Comparison of ENCODE assay signal across 1 cellular context in genomic region chr11:67482736-67483497, GRCh38.
A peak's percentile ranks its signal among the peaks of the same experiment; 100 is the strongest.
TF ChIP-seq lines count a peak whose summit lies in the region.

TSS of gene AIP (plus strand) at chr11:67483026. CDS start at chr11:67483159, 133 bp downstream.

TF ChIP-seq in HepG2, 621 proteins besides CTCF, POLR2A, EP300 and RAD21 (continued from another document and continues in another):
- peak; percentile 95; the same call in 1 of the 2 replicates for TF ChIP-seq ZBTB4 (CRISPR knock-in tag; IDR thresholded peaks at IDR 0.05; ENCODE audit: borderline replicate concordance)
- peak; percentile 96 for TF ChIP-seq THAP9 (CRISPR knock-in tag; IDR thresholded peaks at IDR 0.05; ENCODE audit: borderline replicate concordance)
- TF ChIP-seq DMAP1 (CRISPR knock-in tag; IDR thresholded peaks at IDR 0.05), result peak; percentile 87
- no peak for TF ChIP-seq ARNT (IDR thresholded peaks at IDR 0.05)
- TF ChIP-seq RARG (CRISPR knock-in tag; IDR thresholded peaks at IDR 0.05; ENCODE audit: low read depth), result no peak
- TF ChIP-seq ZNF83 (CRISPR knock-in tag; IDR thresholded peaks at IDR 0.05; ENCODE audit: borderline replicate concordance), result peak; percentile 39; the same call in 1 of the 2 replicates
- peak; percentile 64; the same call in 1 of the 2 replicates for TF ChIP-seq ZNF281 (CRISPR knock-in tag; IDR thresholded peaks at IDR 0.05; ENCODE audit: borderline replicate concordance)
- no peak for TF ChIP-seq ZNF513 (CRISPR knock-in tag; conservative IDR thresholded peaks at IDR 0.05)
- TF ChIP-seq IKZF5 (CRISPR knock-in tag; IDR thresholded peaks at IDR 0.05), result peak; percentile 97
- TF ChIP-seq NFKB2 (CRISPR knock-in tag; IDR thresholded peaks at IDR 0.05; ENCODE audit: borderline replicate concordance), result peak; percentile 99
- peak; percentile 95; the same call in 1 of the 2 replicates for TF ChIP-seq ZNF558 (CRISPR knock-in tag; IDR thresholded peaks at IDR 0.05; ENCODE audit: borderline replicate concordance)
- TF ChIP-seq RBM22 (optimal IDR thresholded peaks at IDR 0.05; ENCODE audit: low read length), result no peak
- TF ChIP-seq ZNF567 (CRISPR knock-in tag; IDR thresholded peaks at IDR 0.05; ENCODE audit: borderline replicate concordance), result peak; percentile 95; the same call in 1 of the 2 replicates
- TF ChIP-seq RBAK (CRISPR knock-in tag; IDR thresholded peaks at IDR 0.05), result no peak
- TF ChIP-seq ZNF839 (CRISPR knock-in tag; IDR thresholded peaks at IDR 0.05; ENCODE audit: borderline replicate concordance), result 0 out of 2 replicates have a peak, but pooled peaks have one; percentile 93
- peak; percentile 58; the same call in 1 of the 2 replicates for TF ChIP-seq ZBTB25 (CRISPR knock-in tag; IDR thresholded peaks at IDR 0.05)
- peak; percentile 99 for TF ChIP-seq IKZF4 (CRISPR knock-in tag; IDR thresholded peaks at IDR 0.05; ENCODE audit: borderline replicate concordance, low read depth, not compliant biosample characterization)
- no peak for TF ChIP-seq SRF (IDR thresholded peaks at IDR 0.05; ENCODE audit: low read depth, low read length)
- TF ChIP-seq NR1H2 (CRISPR knock-in tag; IDR thresholded peaks at IDR 0.05; ENCODE audit: borderline replicate concordance, low read depth), result peak; percentile 94
- peak; percentile 70 for TF ChIP-seq MLX (CRISPR knock-in tag; IDR thresholded peaks at IDR 0.05)
- no peak for TF ChIP-seq PRDM10 (CRISPR knock-in tag; IDR thresholded peaks at IDR 0.05; ENCODE audit: low read depth)
- peak; percentile 89 for TF ChIP-seq BATF2 (CRISPR knock-in tag; IDR thresholded peaks at IDR 0.05)
- TF ChIP-seq ZNF615 (CRISPR knock-in tag; IDR thresholded peaks at IDR 0.05; ENCODE audit: borderline replicate concordance), result peak; percentile 98
- peak; percentile 99 for TF ChIP-seq TOPORS (CRISPR knock-in tag; IDR thresholded peaks at IDR 0.05)
- TF ChIP-seq ATF7 (IDR thresholded peaks at IDR 0.05), result no peak
- TF ChIP-seq ATF7 (CRISPR knock-in tag; IDR thresholded peaks at IDR 0.05), result peak; percentile 82; the same call in 1 of the 2 replicates
- peak; percentile 47; the same call in 1 of the 3 replicates for TF ChIP-seq MXI1 (IDR thresholded peaks at IDR 0.05; ENCODE audit: borderline replicate concordance, low read depth, low read length)
- 0 out of 2 replicates have a peak, but pooled peaks have one; percentile 78 for TF ChIP-seq DDIT3 (CRISPR knock-in tag; IDR thresholded peaks at IDR 0.05)
- no peak for TF ChIP-seq SUZ12 (IDR thresholded peaks at IDR 0.05; ENCODE audit: low read depth, low read length)
